ENCODE assay signal across 9 cellular contexts in the genomic region with DNA sequence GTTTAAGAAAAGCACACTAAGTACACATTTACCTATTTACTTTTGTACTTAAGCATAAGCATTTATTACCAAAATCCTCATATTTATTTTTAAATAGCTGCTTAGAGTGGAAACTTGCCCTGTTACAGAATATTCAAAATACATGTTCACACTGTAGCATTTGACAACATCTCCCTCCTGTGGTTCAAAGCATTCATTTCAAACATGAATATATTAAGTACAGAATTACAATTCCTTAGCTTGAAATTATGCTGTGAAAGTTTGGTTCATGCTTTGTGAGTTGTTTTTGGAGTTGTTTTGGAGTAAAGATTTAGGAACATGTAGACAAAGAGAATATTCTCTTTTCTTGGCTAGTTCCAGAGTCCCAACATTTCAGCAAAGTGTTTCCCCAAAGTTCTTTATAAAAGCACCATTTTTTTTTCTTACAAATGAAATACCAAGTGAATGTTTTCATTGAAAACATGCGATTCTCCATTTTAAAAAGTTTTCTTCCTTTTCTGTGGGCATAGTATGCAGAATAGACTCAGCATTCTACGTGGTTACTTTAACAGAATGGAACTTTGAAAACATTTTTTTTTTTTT. TPM values are rescaled to one million over a fixed set of nuclear protein-coding genes. Genes with fewer than 3 reads are reported as not detected.
DNase-seq lines count a peak whose midpoint lies in the region; ATAC-seq, FAIRE-seq and TF ChIP-seq lines count a peak whose summit lies in the region.
"Had no signal": no experiment of that assay in that cellular context is flagged by ENCODE, and none has a peak within 500 bp of the region (broad histone marks: within the 10 kb centered on the region; RNA-seq: fewer than 3 reads in every experiment).

No MANE protein-coding gene starts in this region.

- peaks cover 10% of the 10 kb centered on the region for H3K36me3 Mint-ChIP-seq in MCF 10A (ENCODE audit: insufficient read depth, unreplicated experiment)

- H3K27me3 Mint-ChIP-seq in MCF 10A (ENCODE audit: insufficient read depth, unreplicated experiment) = no peaks in the 10 kb centered on the region
- H3K27me3 Mint-ChIP-seq: CD8-positive, alpha-beta memory T cell had no signal

- no TSS peak for BruUV-seq in MCF 10A (replicated peaks; lab: Mats Ljungman, UMichigan)

- H3K4me1 Mint-ChIP-seq in MCF 10A (ENCODE audit: insufficient read depth, unreplicated experiment) = peaks cover 5% of the 10 kb centered on the region

- no peak for FAIRE-seq in GM19239 (lab: Jason Lieb, UNC)

- TF ChIP-seq POLR2A in NB4 (IDR thresholded peaks at IDR 0.05; ENCODE audit: extremely low read depth, insufficient read length) = no peak

- H3K27ac Mint-ChIP-seq in MCF 10A (ENCODE audit: low read depth, unreplicated experiment) = no peak overlapping the region

- no peak overlapping the region for H3K4me3 ChIP-seq in NB4 (ENCODE audit: low read depth, low read length)

- H3K4me3 Mint-ChIP-seq in MCF 10A (ENCODE audit: unreplicated experiment) = no peak overlapping the region
- H3K4me3 Mint-ChIP-seq: CD8-positive, alpha-beta memory T cell had no signal

- CTCF ChIA-PET in MCF 10A (lab: Yijun Ruan, JAX) = interaction anchor here (0.6 to 2.9 kb wide), 11 partner anchors 10 to 126 kb away, joined by 3 to 46 read pairs (median 4); no protein-coding TSS in a partner anchor

- TF ChIP-seq CTCF in NB4 (IDR thresholded peaks at IDR 0.05; ENCODE audit: low read depth, low read length) = peak; percentile 17
- TF ChIP-seq CTCF in MCF 10A (IDR thresholded peaks at IDR 0.05; ENCODE audit: unreplicated experiment) = peak; percentile 56

- DNase-seq in NCI-H2029 (lab: John Stamatoyannopoulos, UW) (peak; percentile 16), NCI-H2029 treated with DMSO at 0.1 percent for 48 hours (lab: John Stamatoyannopoulos, UW) (no peak), NB4 (ENCODE audit: low read depth) (peak; percentile 64), MCF 10A (ENCODE audit: unreplicated experiment) (peak; percentile 44), middle frontal gyrus (ENCODE audit: extremely low spot score, low spot score) (peak; percentile 42), NCI-H345 (lab: John Stamatoyannopoulos, UW) (no peak), GM19239 (ENCODE audit: insufficient read length, low spot score) (no peak)

- no peaks in the 10 kb centered on the region for H3K9me3 Mint-ChIP-seq in MCF 10A (ENCODE audit: unreplicated experiment)
- H3K9me3 Mint-ChIP-seq: CD8-positive, alpha-beta memory T cell had no signal

- POLR2A ChIA-PET in MCF 10A (lab: Yijun Ruan, JAX) = interaction anchor here (0.6 to 1.8 kb wide), 12 partner anchors 9 to 238 kb away, joined by 3 to 9 read pairs (median 5); a partner anchor contains a TSS

- no peak for ATAC-seq in GM18520 (IDR thresholded peaks at IDR 0.05; ENCODE audit: unreplicated experiment)

- intact Hi-C loops in MCF 10A (cut with micrococcal nuclease) = loop anchor here (1.0 to 2.0 kb wide), 3 partner anchors 106 to 339 kb away; no protein-coding TSS in a partner anchor

RNA-seq across cellular contexts. Expression of a gene that starts 33.2 kb away (rescaled TPM):
- total RNA-seq in MCF 10A (2022) = 4.4 and 5.2 TPM in 2 replicates

RNA-seq across cellular contexts. Expression of a gene that starts 33.4 kb away (rescaled TPM):
- 37.4 and 48.4 TPM in 2 replicates for total RNA-seq in MCF 10A (2022)

Comparison
In these comparisons a context has a peak if more than half of its experiments do, and no peak if none do; other contexts are left out.
1. DNase-seq: peak in NCI-H2029 (single experiment), NB4 (single experiment), MCF 10A (single experiment) and middle frontal gyrus (single experiment); none in NCI-H2029 treated with DMSO at 0.1 percent for 48 hours (single experiment), NCI-H345 (single experiment) and GM19239 (single experiment).